Comparison of ENCODE assay signal across 8 cellular contexts in genomic region chr4:102500371-102501175, GRCh38. TPM values are rescaled to one million over a fixed set of nuclear protein-coding genes. Genes with fewer than 3 reads are reported as not detected.
DNase-seq lines count a peak whose midpoint lies in the region; ATAC-seq and TF ChIP-seq lines count a peak whose summit lies in the region.

No MANE protein-coding gene starts in this region.

- H3K4me1 ChIP-seq in mesodermal cell (ENCODE audit: control insufficient read depth, insufficient read depth, low read length, poor library complexity, severe bottlenecking) (peaks cover 6% of the 10 kb centered on the region), stomach smooth muscle (ENCODE audit: control insufficient read depth, insufficient read depth, low read length) (peaks cover 5% of the 10 kb centered on the region)

- H3K9ac ChIP-seq in stomach smooth muscle (ENCODE audit: low read length in 2 of 2): peak overlapping the region; percentile 87 to 88

- peak; percentile 23 for ATAC-seq in HG02870 (IDR thresholded peaks at IDR 0.05; ENCODE audit: unreplicated experiment)

- TF ChIP-seq CTCF in GM13976 (IDR thresholded peaks at IDR 0.05; ENCODE audit: borderline replicate concordance, control extremely low read depth, extremely low read depth, insufficient read depth, missing control alignments) (no peak), endothelial cell (IDR thresholded peaks at IDR 0.05; ENCODE audit: unreplicated experiment) (no peak)

- H3K27ac ChIP-seq in mesodermal cell (ENCODE audit: low read depth, low read length, severe bottlenecking): no peak overlapping the region
- peak overlapping the region; percentile 84 for H3K27ac ChIP-seq in stomach smooth muscle (ENCODE audit: low read length)

- no peaks in the 10 kb centered on the region for H3K9me3 Mint-ChIP-seq in endothelial cell (ENCODE audit: unreplicated experiment)

- H3K27me3 ChIP-seq in stomach smooth muscle (ENCODE audit: control insufficient read depth in 1 of 2, insufficient read depth in 2 of 2, low read length in 2 of 2): no peaks in the 10 kb centered on the region

- peak; percentile 31 for DNase-seq in A172 (ENCODE audit: low spot score)
- peak; percentile 27 for DNase-seq in GM13976 (ENCODE audit: low spot score)
- DNase-seq in NCI-H1694 treated with DMSO at 0.1 percent for 48 hours (lab: John Stamatoyannopoulos, UW): peak; percentile 36
- peak; percentile 44 to 47 for DNase-seq in activated CD4-positive, alpha-beta T cell treated with anti-CD3 and anti-CD28 coated beads, Interleukin-2, amount 50 U/mL, for 4 hours
- DNase-seq in endothelial cell (ENCODE audit: low spot score): no peak

- H3K9me3 ChIP-seq in mesodermal cell (ENCODE audit: control insufficient read depth, low read length) (no peaks in the 10 kb centered on the region), stomach smooth muscle (ENCODE audit: control insufficient read depth in 2 of 2, low read length in 2 of 2) (no peaks in the 10 kb centered on the region)

- peaks cover 5% of the 10 kb centered on the region for H3K36me3 Mint-ChIP-seq in endothelial cell (ENCODE audit: low read depth, unreplicated experiment)

- peaks cover 6% of the 10 kb centered on the region for H3K27me3 Mint-ChIP-seq in endothelial cell (ENCODE audit: unreplicated experiment)

- in situ Hi-C loops in GM13976 (cut with MboI; ENCODE audit: low sequenced_read_pairs, unreplicated experiment): no loop called here

- H3K4me3 ChIP-seq in mesodermal cell (ENCODE audit: extremely low read depth, insufficient read depth, low read length, poor library complexity, severe bottlenecking) (peak overlapping the region; percentile 73), stomach smooth muscle (ENCODE audit: low read length in 2 of 2) (peak overlapping the region; percentile 87 to 88)

- peaks cover 21% of the 10 kb centered on the region for H3K4me1 Mint-ChIP-seq in endothelial cell (ENCODE audit: unreplicated experiment)

- no peaks in the 10 kb centered on the region for H3K36me3 ChIP-seq in mesodermal cell (ENCODE audit: control insufficient read depth, insufficient read depth, low read length)
- H3K36me3 ChIP-seq in stomach smooth muscle (ENCODE audit: control insufficient read depth in 2 of 2, insufficient read depth in 2 of 2, low read length in 2 of 2): no peaks in the 10 kb centered on the region

- 14 to 18% methylated on average over 22 to 30 of the region's 39 CpGs for WGBS in mesodermal cell (ENCODE audit: insufficient coverage in 2 of 2), 2 experiments

- peak overlapping the region; percentile 22 for H3K27ac Mint-ChIP-seq in endothelial cell (ENCODE audit: unreplicated experiment)

- H3K4me3 Mint-ChIP-seq in endothelial cell (ENCODE audit: unreplicated experiment): peak overlapping the region; percentile 84

RNA-seq across cellular contexts. Expression of gene NFKB1, which starts 0.6 kb away (rescaled TPM):
- total RNA-seq in A172 (2014; rRNA removed; shearing (Covaris generic)): 27.3 and 29.7 TPM in 2 replicates
- total RNA-seq in endothelial cell (ENCODE audit: unreplicated experiment): 26.0 TPM
- polyA plus RNA-seq in mesodermal cell (2013, experiment 1 of 2): 9.8 TPM
- polyA plus RNA-seq in mesodermal cell (2013, experiment 2 of 2): 9.3 TPM
